ENCODE assay signal across 13 cellular contexts in the genomic region with DNA sequence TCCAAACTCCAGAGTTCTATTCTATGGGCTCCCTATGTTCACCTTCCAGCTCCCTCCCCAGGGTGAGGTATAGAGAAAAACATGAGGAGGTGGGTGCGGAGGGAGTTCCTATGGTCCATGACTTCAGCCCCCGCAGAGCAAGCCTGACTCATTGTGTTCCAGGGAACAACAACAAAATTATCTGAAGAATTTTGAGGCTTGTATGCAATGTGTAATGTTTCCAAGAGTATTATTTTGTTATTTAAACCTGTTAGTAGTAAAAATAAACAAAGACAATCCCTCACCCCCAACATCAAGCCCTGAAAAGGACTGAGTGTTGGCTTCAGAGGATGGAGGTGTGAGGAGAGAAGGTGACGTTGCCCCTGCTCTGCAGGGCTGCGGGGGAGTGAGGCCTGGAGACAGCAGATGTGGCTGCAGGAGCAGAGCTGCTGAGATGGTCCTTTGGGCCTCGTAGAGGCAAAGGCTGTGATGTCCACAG. TPM values are rescaled to one million over a fixed set of nuclear protein-coding genes. Genes with fewer than 3 reads are reported as not detected.
DNase-seq lines count a peak whose midpoint lies in the region; ATAC-seq and TF ChIP-seq lines count a peak whose summit lies in the region.
"Had no signal": no experiment of that assay in that cellular context is flagged by ENCODE, and none has a peak within 500 bp of the region (broad histone marks: within the 10 kb centered on the region; RNA-seq: fewer than 3 reads in every experiment).

No MANE protein-coding gene starts in this region.

- H3K27ac Mint-ChIP-seq in HFFc6: peak overlapping the region; percentile 86
- H3K27ac Mint-ChIP-seq: CD8-positive, alpha-beta memory T cell had no signal

- no peaks in the 10 kb centered on the region for H3K36me3 ChIP-seq in thymus (ENCODE audit: control insufficient read depth, insufficient read depth)
- H3K36me3 ChIP-seq: adrenal gland, right atrium auricular region had no signal

- H3K27ac ChIP-seq in thymus (ENCODE audit: low read depth): peak overlapping the region; percentile 20
- H3K27ac ChIP-seq: adrenal gland, right atrium auricular region had no signal

- peak overlapping the region; percentile 38 for H3K4me3 Mint-ChIP-seq in HFFc6
- H3K4me3 Mint-ChIP-seq: CD8-positive, alpha-beta memory T cell had no signal

- H3K27me3 ChIP-seq in thymus (ENCODE audit: control insufficient read depth, insufficient read depth): no peaks in the 10 kb centered on the region
- H3K27me3 ChIP-seq: adrenal gland, right atrium auricular region had no signal

- peaks cover 6% of the 10 kb centered on the region for H3K9me3 Mint-ChIP-seq in HFFc6
- H3K9me3 Mint-ChIP-seq: CD8-positive, alpha-beta memory T cell had no signal

- WGBS in thymus: 87% methylated on average over 5 of the region's 5 CpGs

- TF ChIP-seq CTCF in HFFc6 (IDR thresholded peaks at IDR 0.05) (no peak), fibroblast of pulmonary artery (IDR thresholded peaks at IDR 0.05; ENCODE audit: low read length, missing control alignments) (no peak)

- no peaks in the 10 kb centered on the region for H3K9me3 ChIP-seq in thymus (ENCODE audit: control insufficient read depth)
- H3K9me3 ChIP-seq: adrenal gland, right atrium auricular region had no signal

- no peaks in the 10 kb centered on the region for H3K4me1 ChIP-seq in thymus (ENCODE audit: control insufficient read depth, insufficient read depth, low read length)
- H3K4me1 ChIP-seq: adrenal gland had no signal

- H3K27me3 Mint-ChIP-seq in HFFc6 (ENCODE audit: insufficient read depth): peaks cover 2% of the 10 kb centered on the region; the same call in 1 of the 2 replicates

- peaks cover 8% of the 10 kb centered on the region for H3K36me3 Mint-ChIP-seq in HFFc6 (ENCODE audit: low read depth)
- H3K36me3 Mint-ChIP-seq: CD8-positive, alpha-beta memory T cell had no signal

- ATAC-seq in GM21390 (IDR thresholded peaks at IDR 0.05; ENCODE audit: unreplicated experiment) (no peak), GM18498 (IDR thresholded peaks at IDR 0.05; ENCODE audit: unreplicated experiment) (no peak)

- DNase-seq in HFFc6: peak; percentile 72
- peak; percentile 96 for DNase-seq in amniotic epithelial cell (ENCODE audit: low read depth)
- peak; percentile 85 for DNase-seq in fibroblast of pulmonary artery (ENCODE audit: low read depth)
- no peak for DNase-seq in iPS-NIHi7 (ENCODE audit: extremely low spot score)
- DNase-seq: adrenal gland; CD8-positive, alpha-beta memory T cell; NCI-H1105 treated with DMSO at 0.1 percent for 48 hours; NCI-H524 treated with DMSO at 0.1 percent for 48 hours; SHP77 treated with DMSO at 0.1 percent for 48 hours had no signal

- H3K4me3 ChIP-seq in fibroblast of pulmonary artery (replicated peaks; ENCODE audit: low read depth, low read length): no peak overlapping the region
- H3K4me3 ChIP-seq in thymus (ENCODE audit: low read length): no peak overlapping the region
- H3K4me3 ChIP-seq: adrenal gland, right atrium auricular region had no signal

- peaks cover 67% of the 10 kb centered on the region for H3K4me1 Mint-ChIP-seq in HFFc6 (ENCODE audit: low read depth)

RNA-seq across cellular contexts. Expression of a gene that starts 29.0 kb away (rescaled TPM):
- 1 to 10 TPM in 2 of 6 experiments, under 1 TPM in 4; 0.46 to 1.6 (median 0.54) TPM for total RNA-seq in HFFc6 (2021; fragmentation: NEBNext Ultra II Directional; extraction: Animal tissue kit (Norgen Biotek cat#: 25700))
- 50.1 TPM for polyA plus RNA-seq in thymus
- total RNA-seq: CD8-positive, alpha-beta memory T cell had no signal

RNA-seq across cellular contexts. Expression of a gene that starts 55.6 kb away (rescaled TPM):
- under 1 TPM; 0.13 to 0.50 (median 0.22) TPM for total RNA-seq in HFFc6 (2021; fragmentation: NEBNext Ultra II Directional; extraction: Animal tissue kit (Norgen Biotek cat#: 25700))
- polyA plus RNA-seq in thymus: 13.0 TPM
- total RNA-seq: CD8-positive, alpha-beta memory T cell had no signal
- polyA plus RNA-seq: CD8-positive, alpha-beta memory T cell had no signal
